8 cellular contexts compared by ENCODE assay signal in genomic region chr1:78649628-78650027, GRCh38. TPM values are rescaled to one million over a fixed set of nuclear protein-coding genes. Genes with fewer than 3 reads are reported as not detected.
DNase-seq lines count a peak whose midpoint lies in the region; ATAC-seq and TF ChIP-seq lines count a peak whose summit lies in the region.

TSS of gene IFI44 (plus strand) at chr1:78649831. CDS start at chr1:78650196, 365 bp downstream.

- DNase-seq in DMS 273 treated with DMSO at 0.1 percent for 48 hours (lab: John Stamatoyannopoulos, UW), result peak; percentile 76
- DNase-seq in activated CD4-positive, alpha-beta T cell treated with anti-CD3 and anti-CD28 coated beads for 4 hours, result peak; percentile 68 to 76
- no peak for DNase-seq in coronary artery (ENCODE audit: low spot score)
- DNase-seq in mesothelial cell of epicardium (ENCODE audit: low spot score in 2 of 2, unreplicated experiment in 2 of 2), result peak in 1 of 2 experiments; percentile 72
- DNase-seq in stimulated activated CD8-positive, alpha-beta memory T cell treated with anti-CD3 and anti-CD28 coated beads, Interleukin-4, amount 100 ng/mL, for 24 hours (ENCODE audit: low read depth), result peak; percentile 50
- no peak for DNase-seq in NCI-H2227 (lab: John Stamatoyannopoulos, UW; ENCODE audit: unreplicated experiment)

- H3K36me3 ChIP-seq in KOPT-K1 (ENCODE audit: insufficient read depth, low read length), result no peaks in the 10 kb centered on the region

- H3K9me3 ChIP-seq in KOPT-K1 (ENCODE audit: insufficient read depth, low read length, poor library complexity, severe bottlenecking), result peaks cover 26% of the 10 kb centered on the region

- peak; percentile 77 for ATAC-seq in GM21526 (IDR thresholded peaks at IDR 0.05; ENCODE audit: low FRiP score, unreplicated experiment)

- H3K9me3 Mint-ChIP-seq in mesothelial cell of epicardium, result peaks cover 37% of the 10 kb centered on the region

- peaks cover 27% of the 10 kb centered on the region for H3K4me1 Mint-ChIP-seq in mesothelial cell of epicardium

- peaks cover 10% of the 10 kb centered on the region for H3K27me3 Mint-ChIP-seq in mesothelial cell of epicardium (ENCODE audit: low read depth)

- H3K4me3 Mint-ChIP-seq in mesothelial cell of epicardium, result peak within 1 kb of the TSS; percentile 67

- H3K4me3 ChIP-seq in coronary artery, result peak within 1 kb of the TSS; percentile 63

- H3K27ac Mint-ChIP-seq in mesothelial cell of epicardium, result peak within 1 kb of the TSS; percentile 85

- H3K27ac ChIP-seq in KOPT-K1 (ENCODE audit: low read depth, low read length, poor library complexity, severe bottlenecking) (peak within 1 kb of the TSS; percentile 57), coronary artery (peak within 1 kb of the TSS in 1 of 2 donors; percentile 10)

- peaks cover 44% of the 10 kb centered on the region for H3K36me3 Mint-ChIP-seq in mesothelial cell of epicardium

- TF ChIP-seq CTCF in coronary artery (IDR thresholded peaks at IDR 0.05), result no peak
- TF ChIP-seq CTCF in mesothelial cell of epicardium (IDR thresholded peaks at IDR 0.05; ENCODE audit: unreplicated experiment), result no peak

RNA-seq across cellular contexts. Expression of gene IFI44, which starts in this region (rescaled TPM):
- 77.1 to 94.3 TPM (median 81.4 TPM) in 3 replicates for total RNA-seq in mesothelial cell of epicardium

Comparison
In these comparisons a context has a peak if more than half of its experiments do, and no peak if none do; other contexts are left out.
1. DNase-seq: peak in DMS 273 treated with DMSO at 0.1 percent for 48 hours (single experiment), activated CD4-positive, alpha-beta T cell treated with anti-CD3 and anti-CD28 coated beads for 4 hours (2 of 2) and stimulated activated CD8-positive, alpha-beta memory T cell treated with anti-CD3 and anti-CD28 coated beads, Interleukin-4, amount 100 ng/mL, for 24 hours (single experiment); none in coronary artery (single experiment) and NCI-H2227 (single experiment).